In the genomic region with DNA sequence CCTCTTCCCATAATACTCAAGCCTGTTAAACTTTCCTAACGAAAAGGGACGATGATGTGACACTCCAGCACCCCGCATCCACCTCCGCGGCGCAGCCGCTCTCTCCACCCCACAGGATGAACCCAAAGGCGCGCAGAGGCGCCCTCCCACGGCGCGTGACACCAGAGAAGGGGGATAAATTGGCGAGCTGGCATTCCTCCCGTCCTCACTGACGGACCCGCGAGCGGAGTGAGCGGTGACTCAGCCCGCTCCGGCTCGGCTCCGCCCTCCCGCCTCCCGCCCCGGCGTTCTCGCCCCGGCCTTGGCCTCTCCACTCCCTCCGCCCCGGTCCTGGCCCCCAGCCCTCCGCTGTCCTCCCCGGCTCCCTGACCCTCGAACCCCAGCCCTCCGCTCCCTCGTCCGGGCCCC, we compare ENCODE assay signal across 8 cellular contexts. TPM values are rescaled to one million over a fixed set of nuclear protein-coding genes. Genes with fewer than 3 reads are reported as not detected.
DNase-seq lines count a peak whose midpoint lies in the region; ATAC-seq and TF ChIP-seq lines count a peak whose summit lies in the region.

No MANE protein-coding gene starts in this region.

- H3K4me3 ChIP-seq in SK-N-SH (ENCODE audit: low read depth in 2 of 2, low read length in 1 of 2): peak overlapping the region; percentile 93 to 94
- peak overlapping the region; percentile 63 to 99 (median 96) for H3K4me3 ChIP-seq in heart left ventricle
- peak overlapping the region; percentile 57 to 99 (median 84) for H3K4me3 ChIP-seq in upper lobe of left lung

- peak overlapping the region; percentile 90 for H3K27ac Mint-ChIP-seq in activated naive CD8-positive, alpha-beta T cell treated with anti-CD3 and anti-CD28 coated beads, Interleukin-2, amount 50 U/mL, for 24 hours

- no peak for TF ChIP-seq EP300 in SK-N-SH (IDR thresholded peaks at IDR 0.05; ENCODE audit: borderline replicate concordance in 1 of 2, low read depth in 1 of 2, low read length in 1 of 2)
- no peak for TF ChIP-seq EP300 in upper lobe of left lung (IDR thresholded peaks at IDR 0.05)

- peak overlapping the region; percentile 96 for H3K4me2 ChIP-seq in SK-N-SH

- H4K20me1 ChIP-seq in SK-N-SH (ENCODE audit: insufficient read depth): peaks cover 7% of the 10 kb centered on the region; the same call in 1 of the 2 replicates

- intact Hi-C loops in heart left ventricle (cut with DNase I) (loop anchor here in 1 of 10 donors (1.0 kb wide), 1 partner anchor 19 kb away; no protein-coding TSS in a partner anchor), posterior cingulate gyrus (cut with DNase I) (no loop called here)

- no peaks in the 10 kb centered on the region for H3K9me3 Mint-ChIP-seq in activated naive CD8-positive, alpha-beta T cell treated with anti-CD3 and anti-CD28 coated beads, Interleukin-2, amount 50 U/mL, for 24 hours

- peak overlapping the region; percentile 94 to 96 for H3K27ac ChIP-seq in SK-N-SH (ENCODE audit: low read depth in 2 of 2, low read length in 1 of 2)
- peak overlapping the region; percentile 87 to 99 (median 96) for H3K27ac ChIP-seq in heart left ventricle
- H3K27ac ChIP-seq in upper lobe of left lung: peak overlapping the region; percentile 96 to 99 (median 98)

- H3K36me3 ChIP-seq in SK-N-SH (replicated peaks in 1 of 2; ENCODE audit: control insufficient read depth in 1 of 2, insufficient read depth in 2 of 2, low read length in 1 of 2) (no peaks in the 10 kb centered on the region), heart left ventricle (no peaks in the 10 kb centered on the region), upper lobe of left lung (no peaks in the 10 kb centered on the region)

- H3K36me3 Mint-ChIP-seq in activated naive CD8-positive, alpha-beta T cell treated with anti-CD3 and anti-CD28 coated beads, Interleukin-2, amount 50 U/mL, for 24 hours (ENCODE audit: low read depth): no peaks in the 10 kb centered on the region

- H3K27me3 ChIP-seq in SK-N-SH (ENCODE audit: insufficient read depth): no peaks in the 10 kb centered on the region
- no peaks in the 10 kb centered on the region for H3K27me3 ChIP-seq in heart left ventricle
- H3K27me3 ChIP-seq in upper lobe of left lung: no peaks in the 10 kb centered on the region

- peak; percentile 24; the same call in 1 of the 2 replicates for TF ChIP-seq CTCF in SK-N-SH (IDR thresholded peaks at IDR 0.05)
- TF ChIP-seq CTCF in heart left ventricle (IDR thresholded peaks at IDR 0.05): peak in 2 of 12 donors; percentile 19 to 22
- no peak for TF ChIP-seq CTCF in upper lobe of left lung (IDR thresholded peaks at IDR 0.05)

- TF ChIP-seq RAD21 in SK-N-SH (IDR thresholded peaks at IDR 0.05; ENCODE audit: low read length): peak; percentile 51

- H3K79me2 ChIP-seq in SK-N-SH (ENCODE audit: insufficient read depth): peaks cover 48% of the 10 kb centered on the region

- CTCF ChIA-PET in SK-N-SH (lab: Yijun Ruan, JAX): interaction anchor here (1.3 to 2.1 kb wide), 3 partner anchors 18 to 101 kb away, joined by 3 to 7 read pairs (median 4); no protein-coding TSS in a partner anchor

- H3F3A ChIP-seq in SK-N-SH (replicated peaks; ENCODE audit: insufficient read depth): peaks cover 14% of the 10 kb centered on the region

- TF ChIP-seq POLR2A in heart left ventricle (IDR thresholded peaks at IDR 0.05) (no peak), upper lobe of left lung (IDR thresholded peaks at IDR 0.05) (peak in 1 of 4 donors; percentile 27)

- no peaks in the 10 kb centered on the region for H3K9me3 ChIP-seq in SK-N-SH
- no peaks in the 10 kb centered on the region for H3K9me3 ChIP-seq in heart left ventricle
- no peaks in the 10 kb centered on the region for H3K9me3 ChIP-seq in upper lobe of left lung

- H3K4me1 Mint-ChIP-seq in activated naive CD8-positive, alpha-beta T cell treated with anti-CD3 and anti-CD28 coated beads, Interleukin-2, amount 50 U/mL, for 24 hours: peaks cover 46% of the 10 kb centered on the region

- peak overlapping the region; percentile 93 for H3K4me3 Mint-ChIP-seq in activated naive CD8-positive, alpha-beta T cell treated with anti-CD3 and anti-CD28 coated beads, Interleukin-2, amount 50 U/mL, for 24 hours

- POLR2A ChIA-PET in SK-N-SH (lab: Yijun Ruan, JAX): interaction anchor here (1.0 to 1.8 kb wide), 3 partner anchors 18 to 77 kb away, joined by 3 to 7 read pairs (median 4); no protein-coding TSS in a partner anchor

- peak overlapping the region; percentile 98 for H3K9ac ChIP-seq in SK-N-SH

- 2% methylated on average over 24 of the region's 38 CpGs for WGBS in SK-N-SH (ENCODE audit: low lambda C conversion rate)
- 0 to 1% (median 0%) methylated on average over 28 to 38 of the region's 38 CpGs for WGBS in heart left ventricle, 4 donors
- WGBS in upper lobe of left lung, 2 donors: 0 to 1% methylated on average over 21 of the region's 38 CpGs

- peaks cover 8 to 16% of the 10 kb centered on the region in 2 experiments; a peak in 3 of 4 replicates for H3K4me1 ChIP-seq in SK-N-SH (ENCODE audit: control insufficient read depth in 1 of 2, insufficient read depth in 2 of 2, low read depth in 1 of 2, low read length in 1 of 2)
- peaks cover 0 to 48% (median 15%) of the 10 kb centered on the region in 12 donors for H3K4me1 ChIP-seq in heart left ventricle
- H3K4me1 ChIP-seq in upper lobe of left lung: peaks cover 16 to 19% (median 17%) of the 10 kb centered on the region in 4 donors

- peak overlapping the region; percentile 99 for H2AFZ ChIP-seq in SK-N-SH (ENCODE audit: low read depth)

- H3K27me3 Mint-ChIP-seq in activated naive CD8-positive, alpha-beta T cell treated with anti-CD3 and anti-CD28 coated beads, Interleukin-2, amount 50 U/mL, for 24 hours: no peaks in the 10 kb centered on the region

- ATAC-seq in GM21825 (IDR thresholded peaks at IDR 0.05; ENCODE audit: unreplicated experiment) (peak; percentile 52), heart left ventricle (peak; percentile 55 to 93 (median 88)), upper lobe of left lung (ENCODE audit: low FRiP score in 2 of 2) (peak; percentile 90 to 96)
- peak; percentile 90 for ATAC-seq in activated naive CD8-positive, alpha-beta T cell treated with anti-CD3 and anti-CD28 coated beads, Interleukin-2, amount 50 U/mL, for 24 hours

- peak; percentile 43 for DNase-seq in GM04503 (ENCODE audit: low read depth)
- peak; percentile 62 to 65 for DNase-seq in Kasumi-1 (lab: John Stamatoyannopoulos, UW)
- peak; percentile 95 for DNase-seq in SK-N-SH
- peak; percentile 80 for DNase-seq in activated naive CD8-positive, alpha-beta T cell treated with anti-CD3 and anti-CD28 coated beads, Interleukin-2, amount 50 U/mL, for 24 hours
- DNase-seq in heart left ventricle: peak; percentile 80 to 93 (median 91)
- peak; percentile 43 to 95 (median 69) for DNase-seq in posterior cingulate gyrus
- DNase-seq in upper lobe of left lung: peak; percentile 90 to 95

- no peaks in the 10 kb centered on the region for H3K9me2 ChIP-seq in SK-N-SH

TF ChIP-seq in SK-N-SH, 30 proteins besides CTCF, POLR2A, EP300 and RAD21 (continues in another document):
- TF ChIP-seq RXRA (IDR thresholded peaks at IDR 0.05; ENCODE audit: borderline replicate concordance, low read depth) (0 out of 2 replicates have a peak, but pooled peaks have one; percentile 16), YY1 (IDR thresholded peaks at IDR 0.05; ENCODE audit: low read depth) (no peak), TAF1 (IDR thresholded peaks at IDR 0.05; ENCODE audit: borderline replicate concordance, low read depth, low read length) (peak; percentile 44; the same call in 1 of the 2 replicates), NRF1 (IDR thresholded peaks at IDR 0.05; ENCODE audit: low read depth, low read length) (0 out of 2 replicates have a peak, but pooled peaks have one; percentile 7), FOSL2 (IDR thresholded peaks at IDR 0.05; ENCODE audit: borderline replicate concordance, low read depth) (peak; percentile 67; the same call in 1 of the 2 replicates), SMC3 (IDR thresholded peaks at IDR 0.05; ENCODE audit: low read depth, low read length) (peak; percentile 38), POLR2AphosphoS5 (IDR thresholded peaks at IDR 0.05; ENCODE audit: low read depth, low read length) (peak; percentile 45; the same call in 1 of the 2 replicates), NFIC (IDR thresholded peaks at IDR 0.05; ENCODE audit: borderline replicate concordance) (peak; percentile 46), MXI1 (IDR thresholded peaks at IDR 0.05; ENCODE audit: low read depth, low read length) (peak; percentile 58), TEAD4 (IDR thresholded peaks at IDR 0.05; ENCODE audit: borderline replicate concordance, insufficient read depth) (0 out of 2 replicates have a peak, but pooled peaks have one; percentile 11), SIN3A (IDR thresholded peaks at IDR 0.05; ENCODE audit: borderline replicate concordance, low read depth, low read length) (peak; percentile 52; the same call in 1 of the 2 replicates), EZH2phosphoT487 (IDR thresholded peaks at IDR 0.05; ENCODE audit: borderline replicate concordance, low read depth) (no peak)
- TF ChIP-seq, protein P1, sequence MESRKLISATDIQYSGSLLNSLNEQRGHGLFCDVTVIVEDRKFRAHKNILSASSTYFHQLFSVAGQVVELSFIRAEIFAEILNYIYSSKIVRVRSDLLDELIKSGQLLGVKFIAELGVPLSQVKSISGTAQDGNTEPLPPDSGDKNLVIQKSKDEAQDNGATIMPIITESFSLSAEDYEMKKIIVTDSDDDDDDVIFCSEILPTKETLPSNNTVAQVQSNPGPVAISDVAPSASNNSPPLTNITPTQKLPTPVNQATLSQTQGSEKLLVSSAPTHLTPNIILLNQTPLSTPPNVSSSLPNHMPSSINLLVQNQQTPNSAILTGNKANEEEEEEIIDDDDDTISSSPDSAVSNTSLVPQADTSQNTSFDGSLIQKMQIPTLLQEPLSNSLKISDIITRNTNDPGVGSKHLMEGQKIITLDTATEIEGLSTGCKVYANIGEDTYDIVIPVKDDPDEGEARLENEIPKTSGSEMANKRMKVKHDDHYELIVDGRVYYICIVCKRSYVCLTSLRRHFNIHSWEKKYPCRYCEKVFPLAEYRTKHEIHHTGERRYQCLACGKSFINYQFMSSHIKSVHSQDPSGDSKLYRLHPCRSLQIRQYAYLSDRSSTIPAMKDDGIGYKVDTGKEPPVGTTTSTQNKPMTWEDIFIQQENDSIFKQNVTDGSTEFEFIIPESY (IDR thresholded peaks at IDR 0.05; ENCODE audit: borderline replicate concordance, low read depth): no peak

RNA-seq across cellular contexts. Expression of a gene that starts 0.6 kb away (rescaled TPM):
- polyA plus RNA-seq in SK-N-SH (2012; rRNA removed): 16.8 and 16.9 TPM in 2 replicates
- 13.8 and 17.1 TPM in 2 replicates for polyA plus RNA-seq in SK-N-SH (2012; cell fraction: cytosol; rRNA removed)
- polyA plus RNA-seq in SK-N-SH (2012; cell fraction: nucleus; rRNA removed): 29.4 and 32.2 TPM in 2 replicates
- total RNA-seq in heart left ventricle: 10 to 100 TPM; 11.8 to 23.5 (median 17.4) TPM
- 10 to 100 TPM in 1 of 2 donors, 1 to 10 TPM in 1; 6.0 to 12.1 TPM for polyA plus RNA-seq in heart left ventricle
- 10 to 100 TPM; 27.7 to 50.3 (median 34.9) TPM for total RNA-seq in upper lobe of left lung

Comparison
In these comparisons a context has a peak if more than half of its experiments do, and no peak if none do; other contexts are left out.
1. Peak in every context shown above with its lines: DNase-seq, ATAC-seq, H3K4me3 ChIP-seq and H3K27ac ChIP-seq.
2. DNase-seq: peak in every context shown above with its lines; median percentile 95 in SK-N-SH; 92 in upper lobe of left lung; 91 in heart left ventricle; 80 in activated naive CD8-positive, alpha-beta T cell treated with anti-CD3 and anti-CD28 coated beads, Interleukin-2, amount 50 U/mL, for 24 hours; 69 in posterior cingulate gyrus; 64 in Kasumi-1; 43 in GM04503.